In the genomic region with DNA sequence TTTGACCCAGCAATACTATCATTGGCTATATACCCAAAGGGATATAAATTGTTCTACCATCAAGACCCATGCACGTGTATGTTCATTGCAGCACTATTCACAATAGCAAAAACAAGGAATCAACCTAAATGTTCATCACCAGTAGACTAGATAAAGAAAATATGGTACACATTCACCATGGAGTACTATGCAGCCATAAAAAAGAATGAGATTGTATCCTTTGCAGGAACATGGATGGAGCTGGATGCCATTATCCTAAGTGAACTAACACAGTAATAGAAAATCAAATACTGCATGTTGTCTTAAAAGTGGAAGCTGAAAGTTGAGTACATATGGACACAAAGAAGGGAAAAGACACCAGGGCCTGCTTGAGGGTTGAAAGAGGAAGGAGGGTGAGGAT, we compare ENCODE assay signal across 7 cellular contexts.
"Had no signal": no experiment of that assay in that cellular context is flagged by ENCODE, and none has a peak within 500 bp of the region (broad histone marks: within the 10 kb centered on the region; RNA-seq: fewer than 3 reads in every experiment).

No MANE protein-coding gene starts in this region.

- ATAC-seq: GM23338, HepG2 had no signal

- H2AFZ ChIP-seq: GM23338 had no signal

- DNase-seq: H9, HCEC 1CT, KG1 had no signal

- FAIRE-seq: H1, H54, HepG2 had no signal

- H3K4me2 ChIP-seq: GM23338 had no signal

- H3K4me3 ChIP-seq: GM23338 had no signal
